In the genomic region with DNA sequence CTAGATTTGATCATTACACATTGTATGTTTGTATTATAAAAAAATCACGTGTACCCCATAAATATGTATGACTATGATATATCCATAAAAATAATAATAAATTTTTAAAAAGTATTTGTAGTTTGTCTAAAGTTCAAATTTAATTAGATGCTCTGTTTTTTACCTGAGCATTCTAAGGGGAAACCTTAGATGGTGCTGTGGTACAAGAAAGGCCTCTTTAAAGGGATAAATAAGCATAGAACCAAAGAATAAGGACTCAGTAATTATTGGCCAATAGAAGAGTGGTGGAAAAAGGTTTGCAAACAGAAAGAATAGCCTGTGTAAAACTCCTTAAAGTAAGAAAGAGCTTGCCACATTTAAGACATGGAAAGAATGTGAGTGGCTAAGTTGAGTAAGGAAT, we compare ENCODE assay signal across 16 cellular contexts.
DNase-seq lines count a peak whose midpoint lies in the region; ATAC-seq and TF ChIP-seq lines count a peak whose summit lies in the region.
"Had no signal": no experiment of that assay in that cellular context is flagged by ENCODE, and none has a peak within 500 bp of the region (broad histone marks: within the 10 kb centered on the region; RNA-seq: fewer than 3 reads in every experiment).

No MANE protein-coding gene starts in this region.

- peak; percentile 11 to 23 for DNase-seq in NCI-H2081 (lab: John Stamatoyannopoulos, UW)
- DNase-seq in NCI-H2081 treated with DMSO at 0.1 percent for 48 hours (lab: John Stamatoyannopoulos, UW): no peak
- DNase-seq in H9: no peak
- DNase-seq in left lobe of liver (ENCODE audit: low spot score): no peak
- no peak for DNase-seq in neural progenitor cell (ENCODE audit: low spot score)
- no peak for DNase-seq in iPS-NIHi11 (ENCODE audit: low spot score)
- DNase-seq in ovary: no peak
- DNase-seq: BE2C; CD4-positive, alpha-beta memory T cell; KG1; NCI-H1436; NCI-H1930; NCI-H2227 treated with DMSO at 0.1 percent for 48 hours; NCI-H510A treated with DMSO at 0.1 percent for 48 hours had no signal

- H4K20me1 ChIP-seq in H9 (ENCODE audit: control insufficient read depth, insufficient read depth, insufficient read length) (no peaks in the 10 kb centered on the region), neural progenitor cell (ENCODE audit: low read depth) (no peaks in the 10 kb centered on the region)

- H2BK20ac ChIP-seq in H9 (ENCODE audit: low read depth, low read length, poor library complexity, severe bottlenecking): no peak overlapping the region

- H3K27me3 ChIP-seq in H9 (ENCODE audit: insufficient read depth, low read length): no peaks in the 10 kb centered on the region
- H3K27me3 ChIP-seq in neural progenitor cell: no peaks in the 10 kb centered on the region
- H3K27me3 ChIP-seq in ovary: no peaks in the 10 kb centered on the region
- H3K27me3 ChIP-seq: BE2C had no signal

- no peaks in the 10 kb centered on the region for H3K23me2 ChIP-seq in H9 (ENCODE audit: insufficient read length, low read depth, low read length, poor library complexity, severe bottlenecking)

- H3K36me3 ChIP-seq in neural progenitor cell (no peaks in the 10 kb centered on the region), ovary (no peaks in the 10 kb centered on the region)
- H3K36me3 ChIP-seq: BE2C had no signal

- H4K8ac ChIP-seq in H9 (replicated peaks; ENCODE audit: insufficient read length, low read depth, low read length): no peak overlapping the region

- peaks cover 0 to 11% (median 0%) of the 10 kb centered on the region in 3 experiments; a peak in 4 of 7 replicates for H3K36me3 Mint-ChIP-seq in H9 (ENCODE audit: insufficient read depth in 1 of 3, low read depth in 3 of 3)
- H3K36me3 Mint-ChIP-seq in neural progenitor cell: no peaks in the 10 kb centered on the region
- H3K36me3 Mint-ChIP-seq: CD4-positive, alpha-beta memory T cell had no signal

- H3K27ac ChIP-seq in H9 (ENCODE audit: insufficient read length, low read depth, low read length) (no peak overlapping the region), VCaP (no peak overlapping the region), neural progenitor cell (no peak overlapping the region), ovary (no peak overlapping the region)

- no peak overlapping the region for H3K4ac ChIP-seq in H9 (ENCODE audit: low read depth, low read length)

- intact Hi-C loops in ovary (cut with DNase I): no loop called here

- H3K4me3 Mint-ChIP-seq in H9 (no peak overlapping the region), neural progenitor cell (no peak overlapping the region)
- H3K4me3 Mint-ChIP-seq: CD4-positive, alpha-beta memory T cell had no signal

- H3K79me1 ChIP-seq in H9 (ENCODE audit: insufficient read depth, low read depth, low read length, poor library complexity, severe bottlenecking): no peaks in the 10 kb centered on the region

- H3K9me3 Mint-ChIP-seq in H9: peaks cover 6 to 9% of the 10 kb centered on the region in 2 experiments
- peaks cover 2% of the 10 kb centered on the region for H3K9me3 Mint-ChIP-seq in neural progenitor cell

- H3K4me2 ChIP-seq in H9 (ENCODE audit: insufficient read depth, insufficient read length, low read length): no peak overlapping the region
- no peak overlapping the region for H3K4me2 ChIP-seq in neural progenitor cell

- H3K9ac ChIP-seq in H9 (ENCODE audit: extremely low read depth, insufficient read length, low read length) (no peak overlapping the region), neural progenitor cell (no peak overlapping the region)

- H3K56ac ChIP-seq in H9 (ENCODE audit: insufficient read length, low read depth, low read length): no peak overlapping the region

- H2AFZ ChIP-seq in H9 (ENCODE audit: low read length): no peak overlapping the region
- no peak overlapping the region for H2AFZ ChIP-seq in neural progenitor cell (replicated peaks)

- peak; percentile 75 for ATAC-seq in left lobe of liver
- ATAC-seq: Right ventricle myocardium inferior had no signal

- H2BK12ac ChIP-seq in H9 (ENCODE audit: insufficient read length, low read depth, low read length): no peak overlapping the region

- H3K9me3 ChIP-seq in H9 (ENCODE audit: control insufficient read depth, low read depth, low read length): no peaks in the 10 kb centered on the region
- no peaks in the 10 kb centered on the region for H3K9me3 ChIP-seq in neural progenitor cell (ENCODE audit: low read depth)
- H3K9me3 ChIP-seq in ovary: no peaks in the 10 kb centered on the region
- H3K9me3 ChIP-seq: BE2C had no signal

- no peak overlapping the region for H3K14ac ChIP-seq in H9 (ENCODE audit: insufficient read depth, low read length)

- no peaks in the 10 kb centered on the region for H3K27me3 Mint-ChIP-seq in H9 (ENCODE audit: low read depth)
- H3K27me3 Mint-ChIP-seq in neural progenitor cell (ENCODE audit: insufficient read depth, low read depth): no peaks in the 10 kb centered on the region
- H3K27me3 Mint-ChIP-seq: CD4-positive, alpha-beta memory T cell had no signal

- no peak overlapping the region for H2AK5ac ChIP-seq in H9 (ENCODE audit: insufficient read length, low read length)

- H4K91ac ChIP-seq in H9 (ENCODE audit: insufficient read length, low read depth, low read length): no peak overlapping the region

- H2BK120ac ChIP-seq in H9 (ENCODE audit: low read depth, low read length, poor library complexity, severe bottlenecking): no peak overlapping the region

- no peak for TF ChIP-seq POLR2A in ovary (IDR thresholded peaks at IDR 0.05)

- no peak overlapping the region for H3K18ac ChIP-seq in H9 (ENCODE audit: insufficient read length, low read depth, low read length)

- H3K79me2 ChIP-seq in H9 (ENCODE audit: insufficient read depth, low read length): no peaks in the 10 kb centered on the region
- no peaks in the 10 kb centered on the region for H3K79me2 ChIP-seq in neural progenitor cell (ENCODE audit: low read depth)

- TF ChIP-seq CTCF in H9 (conservative IDR thresholded peaks at IDR 0.05): peak; percentile 30; the same call in 1 of the 3 replicates
- TF ChIP-seq CTCF in VCaP (conservative IDR thresholded peaks at IDR 0.05): peak; percentile 79
- no peak for TF ChIP-seq CTCF in neural progenitor cell (IDR thresholded peaks at IDR 0.05)
- no peak for TF ChIP-seq CTCF in ovary (IDR thresholded peaks at IDR 0.05)

- H3K23ac ChIP-seq in H9 (ENCODE audit: insufficient read length, low read depth, low read length): no peak overlapping the region

- no peak overlapping the region for H3K4me3 ChIP-seq in neural progenitor cell
- H3K4me3 ChIP-seq in ovary: no peak overlapping the region

- peaks cover 3% of the 10 kb centered on the region in 2 experiments; a peak in 2 of 4 replicates for H3K4me1 Mint-ChIP-seq in H9
- H3K4me1 Mint-ChIP-seq in neural progenitor cell: no peaks in the 10 kb centered on the region
- H3K4me1 Mint-ChIP-seq: CD4-positive, alpha-beta memory T cell had no signal

- H2BK5ac ChIP-seq in H9 (ENCODE audit: insufficient read length, low read length): no peak overlapping the region

- H3F3A ChIP-seq in neural progenitor cell (ENCODE audit: low read depth): no peaks in the 10 kb centered on the region

- H3T11ph ChIP-seq in H9 (ENCODE audit: low read length): no peak overlapping the region

- H2BK15ac ChIP-seq in H9 (ENCODE audit: low read depth, low read length): no peak overlapping the region

- WGBS in H9 (ENCODE audit: extremely low coverage, insufficient read length, low lambda C conversion rate): no CpG with 5 or more reads among the region's 1 CpG
- WGBS in ovary, 3 donors: 61 to 83% (median 65%) methylated on average over 1 of the region's 1 CpG

- TF ChIP-seq EP300 in ovary (IDR thresholded peaks at IDR 0.05): no peak

- H3K4me1 ChIP-seq in H9 (ENCODE audit: insufficient read depth, low read length): no peaks in the 10 kb centered on the region
- H3K4me1 ChIP-seq in neural progenitor cell: no peaks in the 10 kb centered on the region
- H3K4me1 ChIP-seq in ovary (ENCODE audit: insufficient read depth): no peaks in the 10 kb centered on the region
- H3K4me1 ChIP-seq: BE2C had no signal

- no peak overlapping the region for H4K5ac ChIP-seq in H9 (ENCODE audit: insufficient read length, low read depth, low read length)

- H3K27ac Mint-ChIP-seq in H9 (no peak overlapping the region), neural progenitor cell (no peak overlapping the region)
- H3K27ac Mint-ChIP-seq: CD4-positive, alpha-beta memory T cell had no signal

Comparison
In these comparisons a context has a peak if more than half of its experiments do, and no peak if none do; other contexts are left out.
1. DNase-seq: peak in NCI-H2081 (2 of 2); none in NCI-H2081 treated with DMSO at 0.1 percent for 48 hours (single experiment), H9 (single experiment), left lobe of liver (single experiment), neural progenitor cell (single experiment), iPS-NIHi11 (single experiment) and ovary (0 of 5).
2. CTCF ChIP-seq: peak in H9 (single experiment) and VCaP (single experiment); none in neural progenitor cell (single experiment) and ovary (0 of 3).